Comparison of ENCODE assay signal across 8 cellular contexts in the genomic region with DNA sequence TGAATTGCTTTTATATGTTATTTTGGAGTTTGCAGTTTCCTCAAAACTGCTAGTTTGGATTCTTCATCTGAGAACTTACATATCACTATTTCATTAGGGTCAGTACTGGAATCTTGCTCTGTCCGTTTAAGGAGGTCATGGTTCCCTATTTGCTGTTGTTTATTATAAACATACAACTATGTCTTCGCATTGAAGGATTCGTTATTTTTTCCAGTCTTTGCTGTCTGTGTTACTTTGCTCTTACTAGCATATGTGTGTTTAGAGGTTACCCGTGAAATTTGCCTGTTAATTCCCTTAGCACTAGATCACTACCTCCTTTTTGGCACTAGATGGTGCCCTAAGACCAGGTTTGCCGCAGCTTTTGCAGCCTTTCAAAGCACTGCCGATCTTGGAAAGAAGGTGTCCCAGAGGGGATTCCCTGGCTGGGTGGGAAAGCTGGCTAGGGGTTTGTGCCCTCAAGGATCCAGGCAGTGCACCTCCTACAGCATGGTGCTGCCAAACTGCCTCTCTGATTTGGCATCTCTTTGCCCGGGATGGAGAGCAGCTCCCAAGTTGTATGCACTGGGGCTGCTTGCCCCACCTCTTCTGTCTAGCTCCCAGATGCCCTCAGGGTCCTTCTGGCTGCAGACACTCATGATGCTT.
A peak's percentile ranks its signal among the peaks of the same experiment; 100 is the strongest.
DNase-seq lines count a peak whose midpoint lies in the region; ATAC-seq, FAIRE-seq and TF ChIP-seq lines count a peak whose summit lies in the region.

No MANE protein-coding gene starts in this region.

- H3K4me1 ChIP-seq in DOHH2 (ENCODE audit: control insufficient read depth, low read length) (peaks cover 31% of the 10 kb centered on the region), HUES48 (ENCODE audit: control insufficient read depth, insufficient read depth, low read length) (no peaks in the 10 kb centered on the region)

- H3K27me3 Mint-ChIP-seq in osteocyte (ENCODE audit: unreplicated experiment) (peaks cover 8% of the 10 kb centered on the region), type B pancreatic cell (no peaks in the 10 kb centered on the region)

- H4K20me1 ChIP-seq in DOHH2 (ENCODE audit: control insufficient read depth, insufficient read depth, low read depth, low read length): no peaks in the 10 kb centered on the region

- no peaks in the 10 kb centered on the region for H3K9me3 ChIP-seq in DOHH2 (ENCODE audit: control insufficient read depth, insufficient read depth, low read length)
- H3K9me3 ChIP-seq in HUES48 (ENCODE audit: control insufficient read depth, insufficient read depth, low read length): no peaks in the 10 kb centered on the region

- DNase-seq in RCC 7860 (ENCODE audit: low spot score): peak; percentile 64
- peak; percentile 73 to 76 for DNase-seq in activated T-cell treated with anti-CD3 and anti-CD28 coated beads, Interleukin-2, amount 50 U/mL, for 48 hours
- DNase-seq in foreskin fibroblast: peak; percentile 3 to 47
- DNase-seq in osteocyte (ENCODE audit: extremely low spot score, unreplicated experiment): no peak
- no peak for DNase-seq in type B pancreatic cell (ENCODE audit: extremely low spot score, unreplicated experiment)

- H3K4me3 Mint-ChIP-seq in osteocyte (ENCODE audit: unreplicated experiment) (no peak overlapping the region), type B pancreatic cell (no peak overlapping the region)

- H3K4me1 Mint-ChIP-seq in osteocyte (ENCODE audit: unreplicated experiment): no peaks in the 10 kb centered on the region
- peaks cover 14% of the 10 kb centered on the region for H3K4me1 Mint-ChIP-seq in type B pancreatic cell (ENCODE audit: unreplicated experiment)

- no peaks in the 10 kb centered on the region for H3K9me2 ChIP-seq in DOHH2 (replicated peaks; ENCODE audit: control insufficient read depth, low read length)

- H3K9me3 Mint-ChIP-seq in osteocyte (ENCODE audit: unreplicated experiment) (peaks cover 7% of the 10 kb centered on the region), type B pancreatic cell (peaks cover 5% of the 10 kb centered on the region)

- H3K4me2 ChIP-seq in DOHH2 (ENCODE audit: low read length): peak overlapping the region; percentile 89

- H3K4me3 ChIP-seq in DOHH2 (ENCODE audit: low read length) (peak overlapping the region; percentile 79), HUES48 (ENCODE audit: low read depth, low read length) (peak overlapping the region; percentile 22; the same call in 1 of the 2 replicates), foreskin fibroblast (ENCODE audit: low read depth in 1 of 2, low read length in 2 of 2) (no peak overlapping the region)

- H3K36me3 ChIP-seq in DOHH2 (ENCODE audit: control insufficient read depth, low read length) (no peaks in the 10 kb centered on the region), HUES48 (ENCODE audit: control insufficient read depth, insufficient read depth, low read length) (no peaks in the 10 kb centered on the region)

- no peaks in the 10 kb centered on the region; the same call in 1 of the 2 replicates for H3F3A ChIP-seq in DOHH2 (ENCODE audit: control insufficient read depth, insufficient read depth)

- H3K9ac ChIP-seq in HUES48 (ENCODE audit: low read depth, low read length): no peak overlapping the region

- ATAC-seq in GM21515 (IDR thresholded peaks at IDR 0.05; ENCODE audit: unreplicated experiment): peak; percentile 90

- FAIRE-seq in RCC 7860 (lab: Jason Lieb, UNC): peak; percentile 56

- H3K27ac Mint-ChIP-seq in osteocyte (ENCODE audit: unreplicated experiment) (no peak overlapping the region), type B pancreatic cell (no peak overlapping the region)

- H3K79me2 ChIP-seq in DOHH2 (ENCODE audit: control insufficient read depth, low read length): no peaks in the 10 kb centered on the region

- H3K36me3 Mint-ChIP-seq in osteocyte (ENCODE audit: unreplicated experiment) (no peaks in the 10 kb centered on the region), type B pancreatic cell (no peaks in the 10 kb centered on the region)

- H3K27ac ChIP-seq in DOHH2 (ENCODE audit: low read depth, low read length): peak overlapping the region; percentile 44
- no peak overlapping the region for H3K27ac ChIP-seq in HUES48 (ENCODE audit: low read depth, low read length)

- H3K27me3 ChIP-seq in DOHH2 (ENCODE audit: control insufficient read depth, low read length) (no peaks in the 10 kb centered on the region), HUES48 (ENCODE audit: control insufficient read depth, insufficient read depth, low read length) (no peaks in the 10 kb centered on the region)

- TF ChIP-seq CTCF in DOHH2 (IDR thresholded peaks at IDR 0.05; ENCODE audit: low read depth, low read length, poor library complexity, severe bottlenecking): peak; percentile 97
- TF ChIP-seq CTCF in foreskin fibroblast (IDR thresholded peaks at IDR 0.05; ENCODE audit: low read depth, low read length): peak; percentile 66
- TF ChIP-seq CTCF in osteocyte (IDR thresholded peaks at IDR 0.05): peak; percentile 62
- peak; percentile 90 for TF ChIP-seq CTCF in type B pancreatic cell (conservative IDR thresholded peaks at IDR 0.05)

Comparison
In these comparisons a context has a peak if more than half of its experiments do, and no peak if none do; other contexts are left out.
1. H3K4me3 ChIP-seq: peak in DOHH2 (single experiment) and HUES48 (single experiment); none in foreskin fibroblast (0 of 2).
2. DNase-seq: peak in RCC 7860 (single experiment), activated T-cell treated with anti-CD3 and anti-CD28 coated beads, Interleukin-2, amount 50 U/mL, for 48 hours (2 of 2) and foreskin fibroblast (2 of 2); none in osteocyte (single experiment) and type B pancreatic cell (single experiment).
3. Peak in every context shown above with its lines, with median percentiles within 50 percentile points of each other: CTCF ChIP-seq.